8 cellular contexts compared by ENCODE assay signal in genomic region chr3:190384241-190384863, GRCh38. TPM values are rescaled to one million over a fixed set of nuclear protein-coding genes. Genes with fewer than 3 reads are reported as not detected.
A peak's percentile ranks its signal among the peaks of the same experiment; 100 is the strongest.
DNase-seq lines count a peak whose midpoint lies in the region; ATAC-seq and TF ChIP-seq lines count a peak whose summit lies in the region.

No MANE protein-coding gene starts in this region.

- H3K4me3 ChIP-seq in Peyer's patch (no peak overlapping the region), esophagus muscularis mucosa (no peak overlapping the region), trophoblast cell (ENCODE audit: low read depth, low read length) (no peak overlapping the region)

- H3K9me3 ChIP-seq in Peyer's patch = no peaks in the 10 kb centered on the region
- no peaks in the 10 kb centered on the region for H3K9me3 ChIP-seq in esophagus muscularis mucosa
- no peaks in the 10 kb centered on the region for H3K9me3 ChIP-seq in trophoblast cell (ENCODE audit: insufficient read depth, low read depth, low read length)

- TF ChIP-seq CTCF in Peyer's patch (IDR thresholded peaks at IDR 0.05) (peak in 4 of 6 experiments; percentile 21 to 68 (median 58)), esophagus muscularis mucosa (IDR thresholded peaks at IDR 0.05) (peak; percentile 23 to 52 (median 24))

- in situ Hi-C loops in G401 (cut with HindIII; ENCODE audit: low sequenced_read_pairs) = no loop called here

- peak overlapping the region; percentile 17 for H3K23ac ChIP-seq in trophoblast cell (ENCODE audit: low read length)

- TF ChIP-seq POLR2A in Peyer's patch (IDR thresholded peaks at IDR 0.05) = no peak
- TF ChIP-seq POLR2A in esophagus muscularis mucosa (IDR thresholded peaks at IDR 0.05; ENCODE audit: low read depth) = no peak

- no peaks in the 10 kb centered on the region for H3K4me1 ChIP-seq in Peyer's patch
- no peaks in the 10 kb centered on the region for H3K4me1 ChIP-seq in esophagus muscularis mucosa
- peaks cover 0 to 5% of the 10 kb centered on the region in 2 experiments for H3K4me1 ChIP-seq in trophoblast cell (ENCODE audit: control insufficient read depth in 1 of 2, insufficient read depth in 2 of 2, low read length in 2 of 2)

- H2BK5ac ChIP-seq in trophoblast cell (ENCODE audit: low read depth, low read length, poor library complexity) = no peak overlapping the region

- no peak overlapping the region for H4K8ac ChIP-seq in trophoblast cell (ENCODE audit: low read depth, low read length)

- WGBS in esophagus muscularis mucosa = 52% methylated on average over 3 of the region's 3 CpGs
- WGBS in trophoblast cell (ENCODE audit: extremely low coverage, insufficient coverage, insufficient read length) = no CpG with 5 or more reads among the region's 3 CpGs

- no peak overlapping the region for H4K91ac ChIP-seq in trophoblast cell (ENCODE audit: low read depth, low read length)

- peaks cover 3% of the 10 kb centered on the region for H3K79me1 ChIP-seq in trophoblast cell (ENCODE audit: low read length)

- no peak overlapping the region for H2BK120ac ChIP-seq in trophoblast cell (ENCODE audit: insufficient read depth, low read length, poor library complexity)

- H3K4me2 ChIP-seq in trophoblast cell (ENCODE audit: low read length) = no peak overlapping the region

- H3K36me3 ChIP-seq in Peyer's patch (no peaks in the 10 kb centered on the region), esophagus muscularis mucosa (no peaks in the 10 kb centered on the region), trophoblast cell (ENCODE audit: control insufficient read depth in 1 of 2, insufficient read depth in 2 of 2, low read length in 2 of 2) (no peaks in the 10 kb centered on the region)

- no peak overlapping the region for H2BK12ac ChIP-seq in trophoblast cell (ENCODE audit: low read length)

- no peaks in the 10 kb centered on the region for H3K79me2 ChIP-seq in trophoblast cell (ENCODE audit: control insufficient read depth, insufficient read depth, low read length, poor library complexity)

- no peak overlapping the region for H4K12ac ChIP-seq in trophoblast cell (ENCODE audit: low read depth, low read length)

- no peak overlapping the region for H2AK5ac ChIP-seq in trophoblast cell (ENCODE audit: low read length)

- no peak overlapping the region for H3K18ac ChIP-seq in trophoblast cell (ENCODE audit: low read length)

- H3K27ac ChIP-seq in Peyer's patch (no peak overlapping the region), esophagus muscularis mucosa (replicated peaks in 1 of 4) (no peak overlapping the region), trophoblast cell (ENCODE audit: low read depth, low read length) (no peak overlapping the region)

- intact Hi-C loops in esophagus muscularis mucosa (cut with DNase I) = no loop called here

- no peak for TF ChIP-seq EP300 in esophagus muscularis mucosa (IDR thresholded peaks at IDR 0.05)

- H2AFZ ChIP-seq in trophoblast cell (ENCODE audit: insufficient read depth, low read length, poor library complexity) = no peak overlapping the region

- H3K27me3 ChIP-seq in Peyer's patch (no peaks in the 10 kb centered on the region), esophagus muscularis mucosa (peaks cover 0 to 4% (median 0%) of the 10 kb centered on the region in 4 donors), trophoblast cell (ENCODE audit: insufficient read depth, low read length) (no peaks in the 10 kb centered on the region)

- ATAC-seq in GM21367 (IDR thresholded peaks at IDR 0.05; ENCODE audit: unreplicated experiment) (peak; percentile 87), HG03558 (IDR thresholded peaks at IDR 0.05; ENCODE audit: extremely low read depth, unreplicated experiment) (peak; percentile 79)

- DNase-seq in G401 (ENCODE audit: low spot score) (peak; percentile 12), Peyer's patch (peak in 1 of 3 donors; percentile 47), esophagus muscularis mucosa (ENCODE audit: extremely low spot score) (no peak), trophoblast cell (peak; percentile 73), NCI-H446 treated with DMSO at 0.1 percent for 48 hours (lab: John Stamatoyannopoulos, UW) (no peak), foreskin melanocyte (no peak)

- H3K14ac ChIP-seq in trophoblast cell (ENCODE audit: low read length) = no peak overlapping the region

- no peak overlapping the region for H3K9ac ChIP-seq in trophoblast cell (ENCODE audit: low read length)

- no peak overlapping the region for H3K4ac ChIP-seq in trophoblast cell (ENCODE audit: low read depth, low read length)

RNA-seq across cellular contexts. Expression of gene CLDN16, which starts 3.6 kb away (rescaled TPM):
- total RNA-seq in G401 (2014; rRNA removed; shearing (Covaris generic)) = not detected in 2 replicates
- total RNA-seq in Peyer's patch (not detected), esophagus muscularis mucosa (not detected)
- polyA plus RNA-seq in trophoblast cell (2013) = 0.26 and 0.38 TPM in 2 replicates

Comparison
In these comparisons a context has a peak if more than half of its experiments do, and no peak if none do; other contexts are left out.
1. DNase-seq: peak in G401 (single experiment) and trophoblast cell (2 of 2); none in esophagus muscularis mucosa (single experiment), NCI-H446 treated with DMSO at 0.1 percent for 48 hours (single experiment) and foreskin melanocyte (single experiment).